ENCODE assay signal across 31 cellular contexts in genomic region chr15:67218428-67218827, GRCh38. TPM values are rescaled to one million over a fixed set of nuclear protein-coding genes. Genes with fewer than 3 reads are reported as not detected.
"Had no signal": no experiment of that assay in that cellular context is flagged by ENCODE, and none has a peak within 500 bp of the region (broad histone marks: within the 10 kb centered on the region; RNA-seq: fewer than 3 reads in every experiment).

No MANE protein-coding gene starts in this region.

- H3K27me3 Mint-ChIP-seq: activated B cell treated with CpG ODN at 0.5 μM for 24 hours; activated CD4-positive, alpha-beta memory T cell treated with anti-CD3 and anti-CD28 coated beads, Interleukin-2, amount 10 ng/mL, durations not matched to agents 7 days and 5 days; activated CD4-positive, alpha-beta T cell treated with anti-CD3 and anti-CD28 coated beads, Interleukin-2, amount 10 ng/mL, durations not matched to agents 24 days and 14 days; activated naive CD4-positive, alpha-beta T cell treated with anti-CD3 and anti-CD28 coated beads, Interleukin-2, amount 50 U/mL, for 24 hours; activated naive CD8-positive, alpha-beta T cell treated with anti-CD3 and anti-CD28 coated beads, Interleukin-2, amount 10 ng/mL, durations not matched to agents 7 days and 5 days; brain; T-helper 17 cell had no signal

- FAIRE-seq: endometrium, endothelial cell of umbilical vein, frontal cortex had no signal

- H3K27me3 ChIP-seq: ascending aorta, breast epithelium, cardiac muscle cell, colonic mucosa had no signal

- H3K27ac Mint-ChIP-seq: activated B cell treated with CpG ODN at 0.5 μM for 24 hours; activated CD4-positive, alpha-beta memory T cell treated with anti-CD3 and anti-CD28 coated beads, Interleukin-2, amount 10 ng/mL, durations not matched to agents 7 days and 5 days; activated CD4-positive, alpha-beta T cell treated with anti-CD3 and anti-CD28 coated beads, Interleukin-2, amount 10 ng/mL, durations not matched to agents 24 days and 14 days; activated naive CD4-positive, alpha-beta T cell treated with anti-CD3 and anti-CD28 coated beads for 36 hours; activated naive CD4-positive, alpha-beta T cell treated with anti-CD3 and anti-CD28 coated beads, Interleukin-2, amount 50 U/mL, for 24 hours; activated naive CD8-positive, alpha-beta T cell treated with anti-CD3 and anti-CD28 coated beads, Interleukin-2, amount 10 ng/mL, durations not matched to agents 7 days and 5 days; activated T-helper 2 cell treated with anti-CD3 and anti-CD28 coated beads, Interferon-gamma antibody, Interleukin-2, Interleukin-4, amounts not matched to agents 10 μg/mL and 5 μg/mL and 100 μg/mL, durations not matched to agents 14 hours and 24 hours and 36 hours; brain; T-helper 17 cell; T-helper 2 cell treated with Interferon-gamma antibody and Interleukin-4, amounts not matched to agents 5 μg/mL and 100 μg/mL, for 36 hours had no signal

- ATAC-seq: activated CD4-positive, CD25-positive, alpha-beta regulatory T cell treated with anti-CD3 and anti-CD28 coated beads, Interleukin-2, amount 50 U/mL, for 24 hours; T-helper 17 cell had no signal

- H3K36me3 ChIP-seq: ascending aorta, breast epithelium, cardiac muscle cell, colonic mucosa had no signal

- H3K4me1 Mint-ChIP-seq: activated B cell treated with CpG ODN at 0.5 μM for 24 hours; activated naive CD4-positive, alpha-beta T cell treated with anti-CD3 and anti-CD28 coated beads, Interleukin-2, amount 50 U/mL, for 24 hours; brain had no signal

- H3K4me3 Mint-ChIP-seq: activated B cell treated with CpG ODN at 0.5 μM for 24 hours; activated CD4-positive, alpha-beta memory T cell treated with anti-CD3 and anti-CD28 coated beads, Interleukin-2, amount 10 ng/mL, durations not matched to agents 7 days and 5 days; activated CD4-positive, alpha-beta T cell treated with anti-CD3 and anti-CD28 coated beads, Interleukin-2, amount 10 ng/mL, durations not matched to agents 24 days and 14 days; activated naive CD4-positive, alpha-beta T cell treated with anti-CD3 and anti-CD28 coated beads for 36 hours; activated naive CD4-positive, alpha-beta T cell treated with anti-CD3 and anti-CD28 coated beads, Interleukin-2, amount 50 U/mL, for 24 hours; activated naive CD8-positive, alpha-beta T cell treated with anti-CD3 and anti-CD28 coated beads, Interleukin-2, amount 10 ng/mL, durations not matched to agents 7 days and 5 days; brain; T-helper 17 cell; T-helper 2 cell treated with Interferon-gamma antibody and Interleukin-4, amounts not matched to agents 5 μg/mL and 100 μg/mL, for 36 hours had no signal

- H3K9me3 Mint-ChIP-seq: activated B cell treated with CpG ODN at 0.5 μM for 24 hours; activated CD4-positive, alpha-beta memory T cell treated with anti-CD3 and anti-CD28 coated beads, Interleukin-2, amount 10 ng/mL, durations not matched to agents 7 days and 5 days; activated naive CD4-positive, alpha-beta T cell treated with anti-CD3 and anti-CD28 coated beads for 36 hours; activated naive CD4-positive, alpha-beta T cell treated with anti-CD3 and anti-CD28 coated beads, Interleukin-2, amount 50 U/mL, for 24 hours; activated naive CD8-positive, alpha-beta T cell treated with anti-CD3 and anti-CD28 coated beads, Interleukin-2, amount 10 ng/mL, durations not matched to agents 7 days and 5 days; activated T-helper 2 cell treated with anti-CD3 and anti-CD28 coated beads, Interferon-gamma antibody, Interleukin-2, Interleukin-4, amounts not matched to agents 10 μg/mL and 5 μg/mL and 100 μg/mL, durations not matched to agents 14 hours and 24 hours and 36 hours; brain; T-helper 2 cell treated with Interferon-gamma antibody and Interleukin-4, amounts not matched to agents 5 μg/mL and 100 μg/mL, for 36 hours had no signal

- DNase-seq: activated B cell treated with CpG ODN at 0.5 μM for 24 hours; activated CD4-positive, alpha-beta memory T cell treated with anti-CD3 and anti-CD28 coated beads, Interleukin-2, amount 10 ng/mL, durations not matched to agents 7 days and 5 days; activated CD4-positive, alpha-beta T cell treated with anti-CD3 and anti-CD28 coated beads, Interleukin-2, amount 10 ng/mL, durations not matched to agents 24 days and 14 days; activated CD4-positive, alpha-beta T cell treated with anti-CD3 and anti-CD28 coated beads, Interleukin-2, amount 50 U/mL, for 4 hours; activated CD8-positive, alpha-beta memory T cell treated with anti-CD3 and anti-CD28 coated beads, Interleukin-2, amount 50 U/mL, for 48 hours; activated effector memory CD4-positive, alpha-beta T cell treated with anti-CD3 and anti-CD28 coated beads, Interleukin-2, amount 50 U/mL, for 16 hours; activated naive CD4-positive, alpha-beta T cell treated with anti-CD3 and anti-CD28 coated beads for 36 hours; activated naive CD8-positive, alpha-beta T cell treated with anti-CD3 and anti-CD28 coated beads, Interleukin-2, amount 10 ng/mL, durations not matched to agents 7 days and 5 days; activated T-cell treated with anti-CD3 and anti-CD28 coated beads for 4 hours; central memory CD4-positive, alpha-beta T cell; cerebellar nuclear complex; colonic mucosa; effector CD8-positive, alpha-beta T cell; foreskin fibroblast; head of caudate nucleus; T-helper 1 cell; T-helper 17 cell; T1000; WERI-Rb-1 had no signal

- H3K4me1 ChIP-seq: ascending aorta, breast epithelium, colonic mucosa had no signal

- H3K9me3 ChIP-seq: ascending aorta, breast epithelium, colonic mucosa had no signal

- H3K4me3 ChIP-seq: ascending aorta, breast epithelium, cardiac muscle cell, colonic mucosa had no signal

- H3K27ac ChIP-seq: ascending aorta, breast epithelium, cardiac muscle cell, colonic mucosa, epithelial cell of prostate, WERI-Rb-1 had no signal

RNA-seq across cellular contexts. Expression of gene IQCH, which starts 36.2 kb away (rescaled TPM):
- total RNA-seq: ascending aorta had no signal
